In genomic region chr5:19885040-19885824, GRCh38 we compare ENCODE assay signal across 21 cellular contexts.
A peak's percentile ranks its signal among the peaks of the same experiment; 100 is the strongest.
DNase-seq lines count a peak whose midpoint lies in the region; ATAC-seq and TF ChIP-seq lines count a peak whose summit lies in the region.
"Had no signal": no experiment of that assay in that cellular context is flagged by ENCODE, and none has a peak within 500 bp of the region (broad histone marks: within the 10 kb centered on the region; RNA-seq: fewer than 3 reads in every experiment).

No MANE protein-coding gene starts in this region.

- no peaks in the 10 kb centered on the region for H4K20me1 ChIP-seq in neural progenitor cell (ENCODE audit: low read depth)

- ATAC-seq in SK-N-SH treated with all-trans-retinoic acid at 6 μM for 48 hours = peak; percentile 79
- ATAC-seq in GM18511 (IDR thresholded peaks at IDR 0.05; ENCODE audit: unreplicated experiment) = no peak
- ATAC-seq: HCT116, T-cell had no signal

- DNase-seq in NCI-H2029 treated with DMSO at 0.1 percent for 48 hours (lab: John Stamatoyannopoulos, UW) = peak; percentile 50
- DNase-seq in NCI-H2029 (lab: John Stamatoyannopoulos, UW) = no peak
- peak; percentile 14 for DNase-seq in NCI-H69 (lab: John Stamatoyannopoulos, UW)
- DNase-seq in neural progenitor cell (ENCODE audit: low spot score) = no peak
- DNase-seq in brain microvascular endothelial cell = no peak
- DNase-seq in NCI-H2196 treated with DMSO at 0.1 percent for 48 hours (lab: John Stamatoyannopoulos, UW; ENCODE audit: unreplicated experiment) = no peak
- DNase-seq: 8988T, COR-L47, DMS 273 treated with DMSO at 0.1 percent for 48 hours, GF-D8, Karpas-422, NCI-H1048, NCI-H1436, NCI-H1930, NCI-H2171 treated with DMSO at 0.1 percent for 48 hours, PC-9, T-cell had no signal

- H3K4me3 Mint-ChIP-seq in neural progenitor cell = no peak overlapping the region
- H3K4me3 Mint-ChIP-seq: B cell, T-cell had no signal

- in situ Hi-C loops in brain microvascular endothelial cell (cut with HindIII; ENCODE audit: low pct_ligation_motif_present, low sequenced_read_pairs) = no loop called here

- H3K4me1 Mint-ChIP-seq in neural progenitor cell = peaks cover 4% of the 10 kb centered on the region
- H3K4me1 Mint-ChIP-seq: B cell, T-cell had no signal

- H3K36me3 Mint-ChIP-seq in neural progenitor cell = no peaks in the 10 kb centered on the region
- H3K36me3 Mint-ChIP-seq: T-cell had no signal

- H3K4me3 ChIP-seq in neural progenitor cell (no peak overlapping the region), brain microvascular endothelial cell (ENCODE audit: low read depth, low read length) (no peak overlapping the region)
- H3K4me3 ChIP-seq: PC-9 had no signal

- no peak overlapping the region for H3K9ac ChIP-seq in neural progenitor cell

- H3F3A ChIP-seq in neural progenitor cell (ENCODE audit: low read depth) = no peaks in the 10 kb centered on the region

- H3K27me3 Mint-ChIP-seq in neural progenitor cell (ENCODE audit: insufficient read depth, low read depth) = no peaks in the 10 kb centered on the region
- H3K27me3 Mint-ChIP-seq: B cell, T-cell had no signal

- H3K4me1 ChIP-seq in neural progenitor cell = peaks cover 16% of the 10 kb centered on the region

- no peaks in the 10 kb centered on the region for H3K79me2 ChIP-seq in neural progenitor cell (ENCODE audit: low read depth)

- no peak overlapping the region for H3K27ac Mint-ChIP-seq in neural progenitor cell
- H3K27ac Mint-ChIP-seq: B cell, T-cell had no signal

- H3K36me3 ChIP-seq in neural progenitor cell (no peaks in the 10 kb centered on the region), brain microvascular endothelial cell (replicated peaks) (no peaks in the 10 kb centered on the region)

- H3K27me3 ChIP-seq in neural progenitor cell (no peaks in the 10 kb centered on the region), brain microvascular endothelial cell (replicated peaks) (no peaks in the 10 kb centered on the region)

- no peaks in the 10 kb centered on the region for H3K9me3 ChIP-seq in neural progenitor cell (ENCODE audit: low read depth)

- H3K4me2 ChIP-seq in neural progenitor cell = no peak overlapping the region
- H3K4me2 ChIP-seq: PC-9 had no signal

- peak overlapping the region; percentile 20 for H2AFZ ChIP-seq in neural progenitor cell (replicated peaks)
- H2AFZ ChIP-seq: PC-9 had no signal

- no peak for TF ChIP-seq CTCF in neural progenitor cell (IDR thresholded peaks at IDR 0.05)
- no peak for TF ChIP-seq CTCF in brain microvascular endothelial cell (IDR thresholded peaks at IDR 0.05; ENCODE audit: low read depth, low read length, missing control alignments)

- H3K27ac ChIP-seq in neural progenitor cell (no peak overlapping the region), brain microvascular endothelial cell (no peak overlapping the region)
- H3K27ac ChIP-seq: PC-9 had no signal

- no peaks in the 10 kb centered on the region for H3K9me3 Mint-ChIP-seq in neural progenitor cell

TF ChIP-seq in SK-N-SH treated with all-trans-retinoic acid at 6 μM for 48 hours, 23 proteins besides CTCF, POLR2A, EP300 and RAD21:
- TF ChIP-seq ARNTL (CRISPR knock-in tag; IDR thresholded peaks at IDR 0.05; ENCODE audit: borderline replicate concordance, low read depth) (no peak), CSRNP3 (CRISPR knock-in tag; IDR thresholded peaks at IDR 0.05) (no peak)
- TF ChIP-seq, protein P1, sequence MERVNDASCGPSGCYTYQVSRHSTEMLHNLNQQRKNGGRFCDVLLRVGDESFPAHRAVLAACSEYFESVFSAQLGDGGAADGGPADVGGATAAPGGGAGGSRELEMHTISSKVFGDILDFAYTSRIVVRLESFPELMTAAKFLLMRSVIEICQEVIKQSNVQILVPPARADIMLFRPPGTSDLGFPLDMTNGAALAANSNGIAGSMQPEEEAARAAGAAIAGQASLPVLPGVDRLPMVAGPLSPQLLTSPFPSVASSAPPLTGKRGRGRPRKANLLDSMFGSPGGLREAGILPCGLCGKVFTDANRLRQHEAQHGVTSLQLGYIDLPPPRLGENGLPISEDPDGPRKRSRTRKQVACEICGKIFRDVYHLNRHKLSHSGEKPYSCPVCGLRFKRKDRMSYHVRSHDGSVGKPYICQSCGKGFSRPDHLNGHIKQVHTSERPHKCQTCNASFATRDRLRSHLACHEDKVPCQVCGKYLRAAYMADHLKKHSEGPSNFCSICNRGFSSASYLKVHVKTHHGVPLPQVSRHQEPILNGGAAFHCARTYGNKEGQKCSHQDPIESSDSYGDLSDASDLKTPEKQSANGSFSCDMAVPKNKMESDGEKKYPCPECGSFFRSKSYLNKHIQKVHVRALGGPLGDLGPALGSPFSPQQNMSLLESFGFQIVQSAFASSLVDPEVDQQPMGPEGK (CRISPR knock-in tag; IDR thresholded peaks at IDR 0.05; ENCODE audit: borderline replicate concordance) = no peak
- TF ChIP-seq, protein P2, sequence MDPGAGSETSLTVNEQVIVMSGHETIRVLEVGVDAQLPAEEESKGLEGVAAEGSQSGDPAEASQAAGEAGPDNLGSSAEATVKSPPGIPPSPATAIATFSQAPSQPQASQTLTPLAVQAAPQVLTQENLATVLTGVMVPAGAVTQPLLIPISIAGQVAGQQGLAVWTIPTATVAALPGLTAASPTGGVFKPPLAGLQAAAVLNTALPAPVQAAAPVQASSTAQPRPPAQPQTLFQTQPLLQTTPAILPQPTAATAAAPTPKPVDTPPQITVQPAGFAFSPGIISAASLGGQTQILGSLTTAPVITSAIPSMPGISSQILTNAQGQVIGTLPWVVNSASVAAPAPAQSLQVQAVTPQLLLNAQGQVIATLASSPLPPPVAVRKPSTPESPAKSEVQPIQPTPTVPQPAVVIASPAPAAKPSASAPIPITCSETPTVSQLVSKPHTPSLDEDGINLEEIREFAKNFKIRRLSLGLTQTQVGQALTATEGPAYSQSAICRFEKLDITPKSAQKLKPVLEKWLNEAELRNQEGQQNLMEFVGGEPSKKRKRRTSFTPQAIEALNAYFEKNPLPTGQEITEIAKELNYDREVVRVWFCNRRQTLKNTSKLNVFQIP (CRISPR knock-in tag; IDR thresholded peaks at IDR 0.05; ENCODE audit: borderline replicate concordance, low read depth) = no peak
TF ChIP-seq in SK-N-SH treated with all-trans-retinoic acid at 6 μM for 48 hours: peak in this region for 0.

Comparison
In these comparisons a context has a peak if more than half of its experiments do, and no peak if none do; other contexts are left out.
1. DNase-seq: peak in NCI-H2029 treated with DMSO at 0.1 percent for 48 hours (single experiment) and NCI-H69 (single experiment); none in NCI-H2029 (single experiment), neural progenitor cell (single experiment), brain microvascular endothelial cell (single experiment) and NCI-H2196 treated with DMSO at 0.1 percent for 48 hours (single experiment).